26 cellular contexts compared by ENCODE assay signal in the genomic region with DNA sequence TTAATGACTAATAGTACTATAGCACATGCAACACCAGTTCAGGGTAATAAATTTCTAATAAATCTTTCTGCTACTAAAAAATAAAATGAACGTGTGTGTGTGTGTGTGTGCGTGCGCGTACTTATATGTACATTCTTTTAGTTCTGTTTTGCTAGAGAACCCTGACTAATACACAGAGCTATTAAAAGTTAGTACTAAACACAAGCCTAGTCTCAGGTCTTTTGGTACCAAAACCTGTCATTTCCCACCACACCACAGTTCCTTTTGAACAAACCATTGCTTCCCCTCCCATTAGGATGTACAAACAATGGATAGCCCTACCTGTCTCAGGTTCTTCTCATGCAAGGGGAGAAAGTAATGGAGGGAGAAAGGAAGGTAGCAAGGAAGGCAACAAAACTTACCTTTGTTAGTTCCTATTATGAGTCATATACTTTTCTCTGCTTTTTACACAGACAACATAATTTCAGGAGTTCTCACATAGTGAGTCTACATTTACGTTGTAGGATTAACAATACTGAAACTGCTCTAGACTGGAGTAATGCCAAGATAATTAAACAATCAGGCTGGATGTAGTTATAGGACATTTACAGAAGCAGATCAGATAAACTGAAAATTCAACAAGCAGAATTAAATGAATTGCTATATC.
"Had no signal": no experiment of that assay in that cellular context is flagged by ENCODE, and none has a peak within 500 bp of the region (broad histone marks: within the 10 kb centered on the region; RNA-seq: fewer than 3 reads in every experiment).

No MANE protein-coding gene starts in this region.

- DNase-seq: activated CD4-positive, alpha-beta T cell treated with anti-CD3 and anti-CD28 coated beads for 48 hours; activated CD4-positive, alpha-beta T cell treated with anti-CD3 and anti-CD28 coated beads, Interleukin-2, amount 50 U/mL, for 4 hours; activated CD4-positive, CD25-positive, alpha-beta regulatory T cell treated with anti-CD3 and anti-CD28 coated beads, Interleukin-2, amount 50 U/mL, for 72 hours; activated CD8-positive, alpha-beta memory T cell treated with anti-CD3 and anti-CD28 coated beads, Interleukin-2, amount 50 U/mL, for 48 hours; activated CD8-positive, alpha-beta T cell treated with anti-CD3 and anti-CD28 coated beads, Interleukin-2, amount 10 ng/mL, durations not matched to agents 7 days and 5 days; activated naive CD4-positive, alpha-beta T cell treated with anti-CD3 and anti-CD28 coated beads, Interleukin-2, amount 50 U/mL, for 16 hours; activated naive CD8-positive, alpha-beta T cell treated with anti-CD3 and anti-CD28 coated beads, Interleukin-2, amount 10 ng/mL, durations not matched to agents 7 days and 5 days; activated T-cell treated with anti-CD3 and anti-CD28 coated beads, Interleukin-2, amount 50 U/mL, for 1 hour; adrenal gland; anterior cingulate cortex; central memory CD4-positive, alpha-beta T cell; cortex of kidney; MM.1S; NCI-H1105; NCI-H1436; NCI-H1694 treated with DMSO at 0.1 percent for 48 hours; NCI-H2029 treated with DMSO at 0.1 percent for 48 hours; NCI-H345; NCI-H510A; NCI-H526 treated with DMSO at 0.1 percent for 48 hours; PC-3; SIG-M5; T-helper 17 cell; T-helper 9 cell had no signal

- H3K4me3 ChIP-seq: adrenal gland had no signal

- H3K27ac ChIP-seq: adrenal gland had no signal

- H3K9me3 ChIP-seq: adrenal gland had no signal

- H3K36me3 ChIP-seq: adrenal gland had no signal

- ATAC-seq: activated CD8-positive, alpha-beta T cell treated with anti-CD3 and anti-CD28 coated beads, Interleukin-2, amount 10 ng/mL, durations not matched to agents 7 days and 5 days; PC-3; T-helper 17 cell; WTC11 had no signal

- H3K27me3 ChIP-seq: adrenal gland had no signal

- FAIRE-seq: bronchial epithelial cell had no signal

- H3K4me1 ChIP-seq: adrenal gland had no signal
